9 cellular contexts compared by ENCODE assay signal in the genomic region with DNA sequence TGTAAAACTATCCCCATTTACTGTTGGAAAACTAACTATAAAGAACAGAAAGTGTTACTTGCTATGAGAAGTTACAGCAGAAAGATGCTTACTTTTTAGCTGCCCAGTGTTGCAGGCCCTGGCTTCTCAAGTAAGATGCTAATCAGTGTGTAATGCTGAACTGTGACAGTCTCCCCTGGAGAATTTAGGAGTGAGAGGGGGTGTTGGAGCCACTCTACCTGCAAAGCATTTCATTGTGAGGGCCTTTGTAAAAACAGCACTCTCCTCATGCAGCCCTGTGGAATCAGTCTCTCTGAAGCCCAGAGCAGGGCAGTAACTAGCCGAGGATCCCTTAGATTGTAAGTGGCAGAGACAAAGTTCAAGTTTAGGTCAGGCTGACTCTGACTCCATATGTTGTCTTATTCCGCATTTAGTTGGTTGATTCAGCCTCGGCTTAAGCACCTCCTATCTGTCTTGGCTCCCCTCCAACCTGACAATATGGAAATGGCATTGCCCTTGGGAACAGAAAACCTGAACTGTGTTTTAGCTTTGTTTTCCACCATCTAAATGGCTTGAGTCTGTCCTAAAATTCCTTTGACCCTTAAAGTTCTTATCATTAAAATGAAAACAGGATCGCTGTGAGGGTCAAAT.
DNase-seq lines count a peak whose midpoint lies in the region; ATAC-seq and TF ChIP-seq lines count a peak whose summit lies in the region.
"Had no signal": no experiment of that assay in that cellular context is flagged by ENCODE, and none has a peak within 500 bp of the region (broad histone marks: within the 10 kb centered on the region; RNA-seq: fewer than 3 reads in every experiment).

No MANE protein-coding gene starts in this region.

- BruUV-seq in IMR-90 (replicated peaks; lab: Mats Ljungman, UMichigan) = no TSS peak

- peak overlapping the region; percentile 3 for H2AK5ac ChIP-seq in IMR-90 (ENCODE audit: low read depth, low read length)

- CTCF ChIA-PET in IMR-90 (lab: Yijun Ruan, JAX) = interaction anchor here (0.6 to 0.7 kb wide), 2 partner anchors 13 to 352 kb away, joined by 3 read pairs; no protein-coding TSS in a partner anchor
- CTCF ChIA-PET in activated CD8-positive, alpha-beta T cell treated with anti-CD3 and anti-CD28 coated beads, Interleukin-2, amount 10 ng/mL, durations not matched to agents 7 days and 5 days (lab: Charles Lee) = interaction anchor here (0.7 to 9.9 kb wide), 5 partner anchors 11 to 374 kb away, joined by 3 to 136 read pairs (median 10); no protein-coding TSS in a partner anchor
- CTCF ChIA-PET in HEK293T (lab: Yijun Ruan, JAX) = interaction anchor here (0.6 kb wide), 1 partner anchor 117 kb away, joined by 3 read pairs; no protein-coding TSS in a partner anchor

- peak overlapping the region; percentile 79 for H2AFZ ChIP-seq in IMR-90 (replicated peaks; ENCODE audit: low read length, poor library complexity)

- peak overlapping the region; percentile 78 for H3K18ac ChIP-seq in IMR-90 (ENCODE audit: low read depth, low read length)

- H3K4me1 Mint-ChIP-seq in activated CD8-positive, alpha-beta T cell treated with anti-CD3 and anti-CD28 coated beads, Interleukin-2, amount 10 ng/mL, durations not matched to agents 7 days and 5 days (ENCODE audit: low read depth) = peaks cover 68% of the 10 kb centered on the region

- H3K4me3 ChIP-seq in BE2C (ENCODE audit: low read depth, low read length) (peak overlapping the region; percentile 31), IMR-90 (ENCODE audit: insufficient read depth, low read depth, low read length) (no peak overlapping the region)

- no peaks in the 10 kb centered on the region for H4K20me1 ChIP-seq in IMR-90 (ENCODE audit: insufficient read depth, low read length)

- peak; percentile 33; the same call in 1 of the 2 replicates for TF ChIP-seq RAD21 in IMR-90 (IDR thresholded peaks at IDR 0.05; ENCODE audit: low read length)

- peak overlapping the region; percentile 21 to 74; a peak in 3 of 4 replicates for H4K8ac ChIP-seq in IMR-90 (ENCODE audit: low read depth in 2 of 2, low read length in 2 of 2)

- H3K9ac ChIP-seq in IMR-90 (ENCODE audit: low read depth, low read length) = peak overlapping the region; percentile 35; the same call in 1 of the 2 replicates

- H4K91ac ChIP-seq in IMR-90 (ENCODE audit: insufficient read depth, low read depth, low read length) = peak overlapping the region; percentile 72

- peaks cover 0 to 13% of the 10 kb centered on the region in 2 experiments; a peak in 2 of 4 replicates for H3K79me1 ChIP-seq in IMR-90 (ENCODE audit: low read depth in 1 of 2, low read length in 2 of 2)

- H3K9me3 ChIP-seq in BE2C (no peaks in the 10 kb centered on the region), IMR-90 (ENCODE audit: control insufficient read depth, insufficient read depth, low read length) (no peaks in the 10 kb centered on the region)

- peak overlapping the region; percentile 8 for H4K5ac ChIP-seq in IMR-90 (ENCODE audit: low read depth, low read length)

- H3K4me2 ChIP-seq in IMR-90 (ENCODE audit: low read depth, low read length) = peak overlapping the region; percentile 25

- peak overlapping the region; percentile 61 for H3K27ac ChIP-seq in IMR-90 (ENCODE audit: insufficient read depth, low read length)

- H3K14ac ChIP-seq in IMR-90 (replicated peaks; ENCODE audit: low read depth, low read length) = peak overlapping the region; percentile 31

- no peak overlapping the region for H3K4me3 Mint-ChIP-seq in activated CD8-positive, alpha-beta T cell treated with anti-CD3 and anti-CD28 coated beads, Interleukin-2, amount 10 ng/mL, durations not matched to agents 7 days and 5 days

- H3K36me3 Mint-ChIP-seq in activated CD8-positive, alpha-beta T cell treated with anti-CD3 and anti-CD28 coated beads, Interleukin-2, amount 10 ng/mL, durations not matched to agents 7 days and 5 days (ENCODE audit: low read depth) = peaks cover 88% of the 10 kb centered on the region

- peaks cover 6% of the 10 kb centered on the region; the same call in 1 of the 2 replicates for H3K9me1 ChIP-seq in IMR-90 (ENCODE audit: insufficient read depth, low read length)

- dilution Hi-C loops in IMR-90 (cut with HindIII; ENCODE audit: low sequenced_read_pairs, unreplicated experiment) = loop anchor here (25.0 kb wide), 1 partner anchor 250 kb away; no protein-coding TSS in a partner anchor

- H2BK120ac ChIP-seq in IMR-90 (ENCODE audit: low read depth, low read length) = peak overlapping the region; percentile 41

- intact Hi-C loops in IMR-90 (cut with micrococcal nuclease) (loop anchor here (1.0 to 2.0 kb wide), 2 partner anchors 234 to 266 kb away; no protein-coding TSS in a partner anchor), left ventricle myocardium superior (cut with micrococcal nuclease) (loop anchor here (2.0 to 5.0 kb wide), 2 partner anchors 270 to 376 kb away; no protein-coding TSS in a partner anchor)

- no peak for TF ChIP-seq POLR2A in IMR-90 (IDR thresholded peaks at IDR 0.05; ENCODE audit: low read depth, low read length)
- no peak for TF ChIP-seq POLR2A in GM18505 (IDR thresholded peaks at IDR 0.05; ENCODE audit: borderline replicate concordance, extremely low read depth, insufficient read depth, insufficient read length)

- no peaks in the 10 kb centered on the region for H3K27me3 ChIP-seq in BE2C
- H3K27me3 ChIP-seq in IMR-90 (ENCODE audit: control insufficient read depth, insufficient read depth, low read length) = no peaks in the 10 kb centered on the region

- H2BK15ac ChIP-seq in IMR-90 (ENCODE audit: low read depth, low read length) = peak overlapping the region; percentile 28; the same call in 2 of the 3 replicates

- H3K4ac ChIP-seq in IMR-90 (ENCODE audit: low read depth, low read length) = peak overlapping the region; percentile 80

- in situ Hi-C loops in IMR-90 (cut with MboI; ENCODE audit: low sequenced_read_pairs) = loop anchor here (5.0 kb wide), 1 partner anchor 270 kb away; no protein-coding TSS in a partner anchor

- TF ChIP-seq CTCF in BE2C (IDR thresholded peaks at IDR 0.05; ENCODE audit: low read depth, low read length) (peak; percentile 25; the same call in 1 of the 2 replicates), IMR-90 (conservative IDR thresholded peaks at IDR 0.05; ENCODE audit: low read depth, low read length) (peak; percentile 18; the same call in 1 of the 2 replicates)

- peak overlapping the region; percentile 11 for H3K56ac ChIP-seq in IMR-90 (ENCODE audit: extremely low read depth, insufficient read depth, low read length)

- peak overlapping the region; percentile 7; the same call in 1 of the 2 replicates for H3K23ac ChIP-seq in IMR-90 (ENCODE audit: low read depth, low read length)

- POLR2A ChIA-PET in IMR-90 (lab: Charles Lee; ENCODE audit: unreplicated experiment) = no interaction called here
- POLR2A ChIA-PET in activated CD8-positive, alpha-beta T cell treated with anti-CD3 and anti-CD28 coated beads, Interleukin-2, amount 10 ng/mL, durations not matched to agents 7 days and 5 days (lab: Charles Lee) = interaction anchor here (1.1 kb wide), 1 partner anchor 9 kb away, joined by 4 read pairs; no protein-coding TSS in a partner anchor
- POLR2A ChIA-PET in HEK293T (lab: Yijun Ruan, JAX) = interaction anchor here (0.7 kb wide), 1 partner anchor 299 kb away, joined by 3 read pairs; no protein-coding TSS in a partner anchor

- peak; percentile 82 for DNase-seq in BE2C
- peak; percentile 83 for DNase-seq in IMR-90
- DNase-seq in activated CD8-positive, alpha-beta T cell treated with anti-CD3 and anti-CD28 coated beads, Interleukin-2, amount 10 ng/mL, durations not matched to agents 7 days and 5 days = peak; percentile 19
- DNase-seq in left ventricle myocardium superior = no peak
- no peak for DNase-seq in ecto neural progenitor cell (ENCODE audit: low spot score)
- DNase-seq in HEK293T (ENCODE audit: extremely low spot score) = no peak
- DNase-seq: T-helper 2 cell had no signal

- H2BK20ac ChIP-seq in IMR-90 (ENCODE audit: low read depth, low read length) = peak overlapping the region; percentile 28; the same call in 1 of the 2 replicates

- H3K27me3 Mint-ChIP-seq in activated CD8-positive, alpha-beta T cell treated with anti-CD3 and anti-CD28 coated beads, Interleukin-2, amount 10 ng/mL, durations not matched to agents 7 days and 5 days (ENCODE audit: low read depth) = no peaks in the 10 kb centered on the region

- H3K4me1 ChIP-seq in BE2C (peaks cover 16% of the 10 kb centered on the region), IMR-90 (ENCODE audit: control insufficient read depth, insufficient read depth, low read length) (peaks cover 21% of the 10 kb centered on the region)

- peak overlapping the region; percentile 66 for H3K27ac Mint-ChIP-seq in activated CD8-positive, alpha-beta T cell treated with anti-CD3 and anti-CD28 coated beads, Interleukin-2, amount 10 ng/mL, durations not matched to agents 7 days and 5 days

- peak overlapping the region; percentile 71 for H2BK5ac ChIP-seq in IMR-90 (ENCODE audit: low read depth, low read length, poor library complexity, severe bottlenecking)

- WGBS in IMR-90 (ENCODE audit: extremely low coverage in 2 of 2, insufficient read length in 1 of 2), 2 experiments = 6% methylated on average over 2 of the region's 4 CpGs; no CpG with 5 or more reads in 1 of the 2 experiments

- peaks cover 3% of the 10 kb centered on the region for H3K9me3 Mint-ChIP-seq in activated CD8-positive, alpha-beta T cell treated with anti-CD3 and anti-CD28 coated beads, Interleukin-2, amount 10 ng/mL, durations not matched to agents 7 days and 5 days (ENCODE audit: insufficient read depth)

- H3K36me3 ChIP-seq in BE2C (no peaks in the 10 kb centered on the region), IMR-90 (ENCODE audit: control insufficient read depth, insufficient read depth, low read length) (no peaks in the 10 kb centered on the region)

- H2AK9ac ChIP-seq in IMR-90 (replicated peaks; ENCODE audit: low read depth, low read length, poor library complexity) = peak overlapping the region; percentile 0

- peak; percentile 50; the same call in 1 of the 2 replicates for ATAC-seq in IMR-90 (ENCODE audit: low read depth)
- ATAC-seq in activated CD8-positive, alpha-beta T cell treated with anti-CD3 and anti-CD28 coated beads, Interleukin-2, amount 10 ng/mL, durations not matched to agents 7 days and 5 days = no peak
- peak; percentile 31 for ATAC-seq in left ventricle myocardium superior
- ATAC-seq in GM18505 (IDR thresholded peaks at IDR 0.05; ENCODE audit: unreplicated experiment) = no peak
- no peak for ATAC-seq in GM21528 (IDR thresholded peaks at IDR 0.05; ENCODE audit: low FRiP score, unreplicated experiment)

TF ChIP-seq in IMR-90, 13 proteins besides CTCF, POLR2A, EP300 and RAD21:
- TF ChIP-seq FOS (IDR thresholded peaks at IDR 0.05; ENCODE audit: low read depth, low read length) (0 out of 2 replicates have a peak, but pooled peaks have one; percentile 9), CEBPB (IDR thresholded peaks at IDR 0.05; ENCODE audit: low read depth, low read length) (no peak)

TF ChIP-seq in HEK293T, 16 proteins besides CTCF, POLR2A, EP300 and RAD21 (continues in another document):
- TF ChIP-seq HDGF (IDR thresholded peaks at IDR 0.05; ENCODE audit: borderline replicate concordance) = no peak
- TF ChIP-seq L3MBTL2 (conservative IDR thresholded peaks at IDR 0.05) = no peak
- TF ChIP-seq FOXK2 (IDR thresholded peaks at IDR 0.05) = no peak
- TF ChIP-seq CTBP1 (IDR thresholded peaks at IDR 0.05; ENCODE audit: borderline replicate concordance) = no peak
- TF ChIP-seq SUZ12 (IDR thresholded peaks at IDR 0.05) = no peak
- no peak for TF ChIP-seq ZNF384 (IDR thresholded peaks at IDR 0.05)
- no peak for TF ChIP-seq TARDBP (IDR thresholded peaks at IDR 0.05)

Comparison
In these comparisons a context has a peak if more than half of its experiments do, and no peak if none do; other contexts are left out.
1. DNase-seq: peak in BE2C (single experiment), IMR-90 (single experiment) and activated CD8-positive, alpha-beta T cell treated with anti-CD3 and anti-CD28 coated beads, Interleukin-2, amount 10 ng/mL, durations not matched to agents 7 days and 5 days (single experiment); none in left ventricle myocardium superior (single experiment), ecto neural progenitor cell (single experiment) and HEK293T (single experiment).
2. ATAC-seq: peak in IMR-90 (single experiment) and left ventricle myocardium superior (single experiment); none in activated CD8-positive, alpha-beta T cell treated with anti-CD3 and anti-CD28 coated beads, Interleukin-2, amount 10 ng/mL, durations not matched to agents 7 days and 5 days (single experiment), GM18505 (single experiment) and GM21528 (single experiment).